In the genomic region with DNA sequence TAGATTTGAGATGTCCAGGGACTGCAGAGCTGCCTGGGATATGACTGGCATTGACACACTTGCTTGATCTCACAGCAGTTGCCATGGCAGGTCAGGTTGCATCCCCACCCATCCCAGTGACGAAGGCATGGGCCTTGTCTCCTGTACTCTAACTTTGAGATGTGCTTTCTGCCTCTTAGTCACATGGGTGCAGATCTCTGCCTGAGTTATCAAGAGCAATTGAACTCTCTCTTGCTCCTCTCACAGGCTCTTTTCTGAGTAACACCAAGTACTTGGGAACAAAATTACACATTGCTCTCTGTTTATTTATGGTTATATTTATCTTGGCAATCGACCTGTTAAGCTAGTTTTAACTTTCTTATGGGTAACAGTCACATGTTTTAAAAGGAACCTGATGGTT, we compare ENCODE assay signal across 23 cellular contexts.
DNase-seq lines count a peak whose midpoint lies in the region; ATAC-seq and TF ChIP-seq lines count a peak whose summit lies in the region.
"Had no signal": no experiment of that assay in that cellular context is flagged by ENCODE, and none has a peak within 500 bp of the region (broad histone marks: within the 10 kb centered on the region; RNA-seq: fewer than 3 reads in every experiment).

No MANE protein-coding gene starts in this region.

- H3K27me3 ChIP-seq in OCI-LY1 (ENCODE audit: insufficient read depth, low read length) (no peaks in the 10 kb centered on the region), cardiac muscle cell (no peaks in the 10 kb centered on the region), ascending aorta (no peaks in the 10 kb centered on the region)
- H3K27me3 ChIP-seq: adrenal gland, breast epithelium had no signal

- H3K36me3 ChIP-seq in OCI-LY1 (ENCODE audit: insufficient read depth, low read length) (no peaks in the 10 kb centered on the region), cardiac muscle cell (no peaks in the 10 kb centered on the region), mucosa of descending colon (ENCODE audit: low read depth) (no peaks in the 10 kb centered on the region), ascending aorta (no peaks in the 10 kb centered on the region)
- H3K36me3 ChIP-seq: adrenal gland, breast epithelium had no signal

- H2AFZ ChIP-seq in OCI-LY1 (ENCODE audit: low read length) = peak overlapping the region; percentile 72; the same call in 1 of the 2 replicates

- no peaks in the 10 kb centered on the region for H3K79me2 ChIP-seq in OCI-LY1 (ENCODE audit: insufficient read depth, low read length)

- H3K4me3 ChIP-seq in OCI-LY1 (ENCODE audit: low read depth, low read length, poor library complexity, severe bottlenecking) (no peak overlapping the region), cardiac muscle cell (no peak overlapping the region), mucosa of descending colon (no peak overlapping the region), ascending aorta (no peak overlapping the region)
- H3K4me3 ChIP-seq: adrenal gland, breast epithelium, psoas muscle, SK-N-MC, skin epidermis had no signal

- DNase-seq in cardiac muscle cell (ENCODE audit: low read depth in 1 of 2, low spot score in 1 of 2) = peak in 1 of 2 donors; percentile 55
- DNase-seq in mucosa of descending colon = no peak
- no peak for DNase-seq in HT-29 (ENCODE audit: low spot score)
- DNase-seq in medulla oblongata (ENCODE audit: extremely low spot score) = no peak
- DNase-seq in ascending aorta (ENCODE audit: low spot score in 2 of 2) = no peak
- DNase-seq: activated CD4-positive, alpha-beta T cell treated with anti-CD3 and anti-CD28 coated beads for 4 hours; activated naive CD4-positive, alpha-beta T cell; activated T-cell treated with anti-CD3 and anti-CD28 coated beads, Interleukin-2, amount 50 U/mL, for 4 hours; adrenal gland; cortex of kidney; kidney; mesendoderm; NCI-H1105; NCI-H2029 treated with DMSO at 0.1 percent for 48 hours; psoas muscle; stimulated activated CD4-positive, alpha-beta T cell treated with anti-CD3 and anti-CD28 coated beads, Interleukin-1b, Interleukin-23, amount 100 ng/mL, for 48 hours; T-helper 17 cell had no signal

- H3K27ac ChIP-seq in 22Rv1 = peak overlapping the region; percentile 50
- peak overlapping the region; percentile 81 for H3K27ac ChIP-seq in OCI-LY1 (ENCODE audit: low read depth, low read length, poor library complexity, severe bottlenecking)
- peak overlapping the region; percentile 70 for H3K27ac ChIP-seq in cardiac muscle cell
- no peak overlapping the region for H3K27ac ChIP-seq in ascending aorta
- H3K27ac ChIP-seq: breast epithelium, psoas muscle, SK-N-MC, skin epidermis had no signal

- no peak overlapping the region for H3K4me2 ChIP-seq in OCI-LY1 (ENCODE audit: low read length)

- no peaks in the 10 kb centered on the region for H3K9me3 ChIP-seq in OCI-LY1 (ENCODE audit: low read length)
- H3K9me3 ChIP-seq in cardiac muscle cell (ENCODE audit: low read depth) = no peaks in the 10 kb centered on the region
- H3K9me3 ChIP-seq in mucosa of descending colon = no peaks in the 10 kb centered on the region
- no peaks in the 10 kb centered on the region for H3K9me3 ChIP-seq in ascending aorta
- H3K9me3 ChIP-seq: adrenal gland, breast epithelium, psoas muscle had no signal

- H3K9ac ChIP-seq in OCI-LY1 (ENCODE audit: low read length) = no peak overlapping the region

- H3K9me2 ChIP-seq in OCI-LY1 (ENCODE audit: low read depth, low read length) = no peaks in the 10 kb centered on the region

- peak; percentile 16 for ATAC-seq in mucosa of descending colon
- ATAC-seq: activated T-cell treated with anti-CD3 and anti-CD28 coated beads, Interleukin-2, amount 50 U/mL, for 4 hours; esophagus mucosa; T-helper 17 cell had no signal

- H3K4me1 ChIP-seq in OCI-LY1 (ENCODE audit: insufficient read depth, low read length, severe bottlenecking) = peaks cover 88% of the 10 kb centered on the region
- H3K4me1 ChIP-seq in cardiac muscle cell (ENCODE audit: low read depth) = peaks cover 17% of the 10 kb centered on the region
- no peaks in the 10 kb centered on the region for H3K4me1 ChIP-seq in mucosa of descending colon (ENCODE audit: low read depth)
- peaks cover 0 to 4% of the 10 kb centered on the region in 2 donors for H3K4me1 ChIP-seq in ascending aorta
- H3K4me1 ChIP-seq: adrenal gland, breast epithelium, psoas muscle had no signal

- no peaks in the 10 kb centered on the region for H3F3A ChIP-seq in OCI-LY1 (ENCODE audit: insufficient read depth, low read length)

- intact Hi-C loops in mucosa of descending colon (cut with DNase I, micrococcal nuclease) = no loop called here
- intact Hi-C loops in ascending aorta (cut with DNase I) = loop anchor here (5.0 kb wide), 1 partner anchor 58 kb away; no protein-coding TSS in a partner anchor

- TF ChIP-seq CTCF in 22Rv1 (IDR thresholded peaks at IDR 0.05) (no peak), OCI-LY1 (IDR thresholded peaks at IDR 0.05; ENCODE audit: low read length) (no peak), cardiac muscle cell (IDR thresholded peaks at IDR 0.05; ENCODE audit: low read depth, low read length) (no peak), mucosa of descending colon (IDR thresholded peaks at IDR 0.05) (no peak), ascending aorta (IDR thresholded peaks at IDR 0.05) (no peak)

- H4K20me1 ChIP-seq in OCI-LY1 (ENCODE audit: insufficient read depth, low read length) = no peaks in the 10 kb centered on the region

Comparison
In these comparisons a context has a peak if more than half of its experiments do, and no peak if none do; other contexts are left out.
1. H3K27ac ChIP-seq: peak in 22Rv1 (single experiment), OCI-LY1 (single experiment) and cardiac muscle cell (single experiment); none in ascending aorta (0 of 2).